In the genomic region with DNA sequence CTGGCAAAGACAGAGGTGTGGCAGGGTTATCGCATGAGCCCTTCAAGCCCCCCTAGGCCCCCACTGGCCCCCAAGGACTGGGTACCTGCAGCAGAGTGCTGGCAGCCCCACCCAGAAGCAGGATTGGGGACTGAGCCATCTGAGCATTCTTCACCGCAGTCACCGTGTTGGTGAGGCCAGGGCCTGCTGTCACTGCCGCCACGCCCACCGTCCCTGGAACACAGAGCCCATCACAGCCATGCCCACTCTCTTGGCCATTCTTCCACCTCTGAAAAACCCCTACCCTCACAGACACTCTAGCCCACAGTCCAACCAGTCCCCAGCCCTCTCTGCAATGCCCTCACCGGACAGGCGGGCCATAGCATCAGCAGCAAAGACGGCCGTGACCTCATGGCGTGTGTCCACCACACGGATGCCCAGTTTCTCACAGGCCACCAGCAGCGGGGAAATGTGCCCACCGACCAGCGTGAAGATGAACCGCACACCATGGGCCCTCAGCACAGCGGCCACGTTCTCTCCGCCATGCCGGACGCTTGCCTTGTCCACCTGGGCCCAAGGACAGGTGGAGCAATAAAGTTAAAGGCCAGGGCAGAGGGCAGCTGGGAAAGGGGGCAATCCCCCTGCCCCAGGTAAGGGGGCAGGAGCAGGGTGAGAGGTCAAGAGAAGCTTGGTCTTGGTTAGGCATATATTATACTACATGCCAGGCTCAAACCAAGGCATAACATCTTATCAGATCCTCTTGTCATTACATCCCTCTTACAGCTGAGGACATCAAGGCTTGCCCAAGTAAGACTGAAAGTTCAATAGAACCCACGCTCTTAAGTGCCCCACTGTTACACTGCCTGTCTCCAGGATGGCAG, we compare ENCODE assay signal across 15 cellular contexts. TPM values are rescaled to one million over a fixed set of nuclear protein-coding genes. Genes with fewer than 3 reads are reported as not detected.
DNase-seq lines count a peak whose midpoint lies in the region; ATAC-seq, FAIRE-seq and TF ChIP-seq lines count a peak whose summit lies in the region.
"Had no signal": no experiment of that assay in that cellular context is flagged by ENCODE, and none has a peak within 500 bp of the region (broad histone marks: within the 10 kb centered on the region; RNA-seq: fewer than 3 reads in every experiment).

No MANE protein-coding gene starts in this region.

- H3K27me3 Mint-ChIP-seq in naive B cell (peaks cover 0 to under 1% (median 0%) of the 10 kb centered on the region in 3 donors), type B pancreatic cell (no peaks in the 10 kb centered on the region)

- H3K4me3 Mint-ChIP-seq in naive B cell (peak overlapping the region in 7 of 8 donors; percentile 55 to 99 (median 88)), type B pancreatic cell (peak overlapping the region; percentile 100)

- TF ChIP-seq CTCF in type B pancreatic cell (conservative IDR thresholded peaks at IDR 0.05): no peak

- DNase-seq in left ventricle myocardium superior (peak; percentile 31), left cardiac atrium (no peak), naive B cell (no peak), type B pancreatic cell (ENCODE audit: extremely low spot score, unreplicated experiment) (no peak), left lobe of liver (ENCODE audit: low spot score) (no peak), RCC 7860 (ENCODE audit: low spot score) (no peak)
- DNase-seq in activated naive CD4-positive, alpha-beta T cell treated with anti-CD3 and anti-CD28 coated beads, Interleukin-2, amount 50 U/mL, for 72 hours (ENCODE audit: low spot score in 2 of 2): no peak
- DNase-seq: spleen had no signal

- peak overlapping the region; percentile 95 for H3K27ac ChIP-seq in angular gyrus (ENCODE audit: low read depth, low read length)
- H3K27ac ChIP-seq: HL-60 had no signal

- H3K9me3 Mint-ChIP-seq in naive B cell (peaks cover 0 to 2% (median 0%) of the 10 kb centered on the region in 7 donors), type B pancreatic cell (no peaks in the 10 kb centered on the region)
- no peaks in the 10 kb centered on the region for H3K9me3 Mint-ChIP-seq in activated naive CD4-positive, alpha-beta T cell treated with anti-CD3 and anti-CD28 coated beads, Interleukin-2, amount 50 U/mL, for 72 hours

- FAIRE-seq in RCC 7860 (lab: Jason Lieb, UNC): no peak
- FAIRE-seq: bronchial epithelial cell, GM19239 had no signal

- H3K4me1 Mint-ChIP-seq in naive B cell (peaks cover 22 to 29% (median 27%) of the 10 kb centered on the region in 3 donors), type B pancreatic cell (ENCODE audit: unreplicated experiment) (peaks cover 16% of the 10 kb centered on the region)

- peak overlapping the region in 1 of 6 donors; percentile 69 for H3K27ac Mint-ChIP-seq in naive B cell
- H3K27ac Mint-ChIP-seq in type B pancreatic cell: peak overlapping the region; percentile 99
- peak overlapping the region in 1 of 2 donors; percentile 97 for H3K27ac Mint-ChIP-seq in activated naive CD4-positive, alpha-beta T cell treated with anti-CD3 and anti-CD28 coated beads, Interleukin-2, amount 50 U/mL, for 72 hours

- H3K36me3 Mint-ChIP-seq in naive B cell (peaks cover 7 to 20% of the 10 kb centered on the region in 2 donors), type B pancreatic cell (peaks cover 12% of the 10 kb centered on the region)
- H3K36me3 Mint-ChIP-seq in activated naive CD4-positive, alpha-beta T cell treated with anti-CD3 and anti-CD28 coated beads, Interleukin-2, amount 50 U/mL, for 72 hours: peaks cover 15 to 30% of the 10 kb centered on the region in 2 donors

- intact Hi-C loops in left ventricle myocardium superior (cut with micrococcal nuclease): no loop called here
- intact Hi-C loops in left cardiac atrium (cut with DNase I): no loop called here

- no peak for ATAC-seq in left ventricle myocardium superior
- ATAC-seq in left cardiac atrium: no peak
- ATAC-seq in naive B cell (ENCODE audit: low read depth in 2 of 2): no peak
- no peak for ATAC-seq in left lobe of liver
- no peak for ATAC-seq in activated naive CD4-positive, alpha-beta T cell treated with anti-CD3 and anti-CD28 coated beads, Interleukin-2, amount 50 U/mL, for 72 hours

RNA-seq across cellular contexts. Expression of gene SYDE1, which starts 16.1 kb away (rescaled TPM):
- total RNA-seq in left ventricle myocardium superior (15.1 TPM), left cardiac atrium (10 to 100 TPM; 16.7 to 22.1 TPM), type B pancreatic cell (ENCODE audit: low replicate concordance) (7.3 and 23.7 TPM in 2 replicates), left lobe of liver (3.4 TPM)
- under 1 TPM in 3 of 6 donors, not detected in 3; 0.09 to 0.16 (median 0.15) TPM for polyA plus RNA-seq in naive B cell (ENCODE audit: low read depth in 6 of 6)
- 1 to 10 TPM; 1.9 to 3.9 TPM for total RNA-seq in activated naive CD4-positive, alpha-beta T cell treated with anti-CD3 and anti-CD28 coated beads, Interleukin-2, amount 50 U/mL, for 72 hours

RNA-seq across cellular contexts. Expression of gene OR1I1, which starts 41.2 kb away (rescaled TPM):
- total RNA-seq in left ventricle myocardium superior (not detected), left cardiac atrium (not detected), type B pancreatic cell (ENCODE audit: low replicate concordance) (not detected in 2 replicates), left lobe of liver (not detected)
- polyA plus RNA-seq in naive B cell (ENCODE audit: low read depth in 6 of 6): not detected
- not detected for total RNA-seq in activated naive CD4-positive, alpha-beta T cell treated with anti-CD3 and anti-CD28 coated beads, Interleukin-2, amount 50 U/mL, for 72 hours
- total RNA-seq: bronchial epithelial cell, liver, RPMI7951, spleen had no signal
- polyA plus RNA-seq: BJ, liver had no signal
